In the genomic region with DNA sequence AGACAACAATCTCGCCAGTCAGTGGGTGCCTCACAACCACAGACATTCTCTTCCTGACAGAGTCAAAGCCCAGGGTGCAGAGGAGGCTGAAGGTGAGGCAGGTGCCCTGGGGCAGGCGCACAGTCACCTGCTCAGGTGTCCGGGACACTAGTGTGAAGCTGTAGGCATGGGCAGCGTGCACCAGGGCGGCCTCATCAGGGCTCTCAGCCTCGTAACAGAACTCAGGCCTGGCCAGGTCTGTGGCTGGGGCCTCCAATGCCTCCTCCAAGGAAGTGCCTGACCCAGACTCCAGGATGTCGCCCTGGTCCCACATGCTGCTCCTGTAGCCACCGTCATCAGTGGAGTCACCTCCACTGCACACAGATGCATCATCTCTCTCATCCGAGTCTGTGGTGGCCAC, we compare ENCODE assay signal across 18 cellular contexts.
"Had no signal": no experiment of that assay in that cellular context is flagged by ENCODE, and none has a peak within 500 bp of the region (broad histone marks: within the 10 kb centered on the region; RNA-seq: fewer than 3 reads in every experiment).

No MANE protein-coding gene starts in this region.

- ATAC-seq: foreskin keratinocyte, gastroesophageal sphincter, left cardiac atrium, left lung, left ventricle myocardium superior, lower lobe of right lung had no signal

- H3K9me3 Mint-ChIP-seq: mesothelial cell of epicardium had no signal

- H3K36me3 Mint-ChIP-seq: immature natural killer cell, mesothelial cell of epicardium had no signal

- H3K4me1 ChIP-seq: esophagus muscularis mucosa, foreskin keratinocyte, gastroesophageal sphincter, heart left ventricle, left lung, lower lobe of right lung had no signal

- H3K36me3 ChIP-seq: esophagus muscularis mucosa, gastroesophageal sphincter, heart left ventricle, left lung, lower lobe of right lung had no signal

- H3K4me3 Mint-ChIP-seq: immature natural killer cell, mesothelial cell of epicardium had no signal

- H3K27me3 ChIP-seq: dorsolateral prefrontal cortex, esophagus muscularis mucosa, foreskin keratinocyte, gastroesophageal sphincter, hepatocyte, left lung had no signal

- H3K4me2 ChIP-seq: hepatocyte had no signal

- H2AFZ ChIP-seq: hepatocyte had no signal

- DNase-seq: dermis blood vessel endothelial cell; dorsolateral prefrontal cortex; effector CD4-positive, alpha-beta T cell; effector memory CD4-positive, alpha-beta T cell; foreskin keratinocyte; heart left ventricle; hypothalamus; immature natural killer cell; left cardiac atrium; left ventricle myocardium superior; lower lobe of right lung; mesenchymal stem cell had no signal

- H3K27ac ChIP-seq: coronary artery, esophagus muscularis mucosa, foreskin keratinocyte, gastroesophageal sphincter, heart left ventricle, hepatocyte, left lung, lower lobe of right lung had no signal

- H3K4me1 Mint-ChIP-seq: immature natural killer cell had no signal

- H3K4me3 ChIP-seq: coronary artery, dorsolateral prefrontal cortex, esophagus muscularis mucosa, gastroesophageal sphincter, heart left ventricle, hepatocyte, left lung, lower lobe of right lung had no signal

- H3K9me3 ChIP-seq: esophagus muscularis mucosa, gastroesophageal sphincter, heart left ventricle, left lung, lower lobe of right lung had no signal

- H3K27ac Mint-ChIP-seq: immature natural killer cell, mesothelial cell of epicardium had no signal
